In the genomic region with DNA sequence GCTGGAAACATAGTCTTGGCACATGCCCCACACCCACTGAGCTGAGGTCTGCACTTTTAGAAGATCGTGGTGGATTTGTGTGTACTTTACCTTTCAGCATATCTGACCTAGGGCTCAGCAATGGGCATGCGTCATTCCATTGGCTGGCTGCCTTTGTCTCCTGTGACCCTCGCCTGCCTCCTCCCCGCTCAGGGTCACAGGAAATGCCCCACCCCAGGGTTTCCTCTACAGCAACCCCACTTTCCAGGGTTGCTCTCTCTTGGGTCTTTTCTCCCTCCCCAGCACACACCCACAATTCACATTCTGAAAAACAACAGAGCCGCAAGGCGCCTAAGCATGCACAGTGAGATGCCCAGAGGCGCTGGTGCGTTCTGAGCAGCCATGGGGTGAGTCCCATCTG, we compare ENCODE assay signal across 2 cellular contexts. TPM values are rescaled to one million over a fixed set of nuclear protein-coding genes. Genes with fewer than 3 reads are reported as not detected.
"Had no signal": no experiment of that assay in that cellular context is flagged by ENCODE, and none has a peak within 500 bp of the region (broad histone marks: within the 10 kb centered on the region; RNA-seq: fewer than 3 reads in every experiment).

No MANE protein-coding gene starts in this region.

RNA-seq across cellular contexts. Expression of gene CES1, which starts 29.2 kb away (rescaled TPM):
- total RNA-seq: OCI-LY7, PC-3 had no signal
